In genomic region chr1:201024251-201024998, GRCh38 we compare ENCODE assay signal across 9 cellular contexts. TPM values are rescaled to one million over a fixed set of nuclear protein-coding genes. Genes with fewer than 3 reads are reported as not detected.
A peak's percentile ranks its signal among the peaks of the same experiment; 100 is the strongest.
DNase-seq lines count a peak whose midpoint lies in the region; ATAC-seq and TF ChIP-seq lines count a peak whose summit lies in the region.
"Had no signal": no experiment of that assay in that cellular context is flagged by ENCODE, and none has a peak within 500 bp of the region (broad histone marks: within the 10 kb centered on the region; RNA-seq: fewer than 3 reads in every experiment).

No MANE protein-coding gene starts in this region.

- peak overlapping the region; percentile 34 for H3K27ac Mint-ChIP-seq in activated CD4-positive, alpha-beta T cell treated with anti-CD3 and anti-CD28 coated beads, Interleukin-2, amount 10 ng/mL, durations not matched to agents 24 days and 14 days
- peak overlapping the region; percentile 19 to 84 for H3K27ac Mint-ChIP-seq in T-cell
- no peak overlapping the region for H3K27ac Mint-ChIP-seq in progenitor cell of endocrine pancreas

- WGBS in adrenal gland, 4 donors = 77 to 82% (median 80%) methylated on average over 6 of the region's 6 CpGs

- intact Hi-C loops in activated CD4-positive, alpha-beta T cell treated with anti-CD3 and anti-CD28 coated beads, Interleukin-2, amount 10 ng/mL, durations not matched to agents 24 days and 14 days (cut with micrococcal nuclease) = loop anchor here (2.0 to 5.0 kb wide), 4 partner anchors 18 to 402 kb away; partner anchors contain the start of genes DDX59 and KIF14
- intact Hi-C loops in adrenal gland (cut with DNase I) = no loop called here

- H3K36me3 Mint-ChIP-seq in activated CD4-positive, alpha-beta T cell treated with anti-CD3 and anti-CD28 coated beads, Interleukin-2, amount 10 ng/mL, durations not matched to agents 24 days and 14 days (ENCODE audit: low read depth) = peaks cover 7% of the 10 kb centered on the region
- H3K36me3 Mint-ChIP-seq in T-cell = no peaks in the 10 kb centered on the region
- no peaks in the 10 kb centered on the region for H3K36me3 Mint-ChIP-seq in progenitor cell of endocrine pancreas (ENCODE audit: insufficient read depth)

- no peaks in the 10 kb centered on the region for H3K27me3 Mint-ChIP-seq in activated CD4-positive, alpha-beta T cell treated with anti-CD3 and anti-CD28 coated beads, Interleukin-2, amount 10 ng/mL, durations not matched to agents 24 days and 14 days
- H3K27me3 Mint-ChIP-seq in T-cell (no peaks in the 10 kb centered on the region), progenitor cell of endocrine pancreas (peaks cover 19% of the 10 kb centered on the region)

- no peaks in the 10 kb centered on the region for H3K9me3 ChIP-seq in adrenal gland (replicated peaks in 1 of 3)
- H3K9me3 ChIP-seq: SJCRH30 had no signal

- POLR2A ChIA-PET in T-cell (lab: Charles Lee) = interaction anchor here (0.5 to 0.6 kb wide), 2 partner anchors 89 to 862 kb away, joined by 3 to 6 read pairs; no protein-coding TSS in a partner anchor

- DNase-seq in activated CD4-positive, alpha-beta T cell treated with anti-CD3 and anti-CD28 coated beads, Interleukin-2, amount 10 ng/mL, durations not matched to agents 24 days and 14 days = no peak
- no peak for DNase-seq in activated CD4-positive, alpha-beta T cell treated with anti-CD3 and anti-CD28 coated beads for 4 hours
- DNase-seq in T-cell (no peak), hippocampal formation (lab: John Stamatoyannopoulos, UW) (peak; percentile 53 to 73), progenitor cell of endocrine pancreas (ENCODE audit: low spot score, unreplicated experiment) (no peak), adrenal gland (no peak), cerebellar cortex (ENCODE audit: low spot score) (no peak)

- CTCF ChIA-PET in T-cell (lab: Charles Lee) = interaction anchor here (0.8 to 3.3 kb wide), 6 partner anchors 15 to 52 kb away, joined by 3 to 13 read pairs (median 8); no protein-coding TSS in a partner anchor

- TF ChIP-seq CTCF in progenitor cell of endocrine pancreas (IDR thresholded peaks at IDR 0.05; ENCODE audit: unreplicated experiment) (no peak), adrenal gland (IDR thresholded peaks at IDR 0.05) (no peak)

- H3K4me1 ChIP-seq in adrenal gland (replicated peaks in 1 of 2) = peaks cover 5 to 41% of the 10 kb centered on the region in 2 donors

- H3K9me3 Mint-ChIP-seq in activated CD4-positive, alpha-beta T cell treated with anti-CD3 and anti-CD28 coated beads, Interleukin-2, amount 10 ng/mL, durations not matched to agents 24 days and 14 days = no peaks in the 10 kb centered on the region
- H3K9me3 Mint-ChIP-seq in T-cell (no peaks in the 10 kb centered on the region), progenitor cell of endocrine pancreas (ENCODE audit: low read depth) (no peaks in the 10 kb centered on the region)

- H3K36me3 ChIP-seq in adrenal gland (replicated peaks in 1 of 2) = no peaks in the 10 kb centered on the region
- H3K36me3 ChIP-seq: SJCRH30 had no signal

- no peaks in the 10 kb centered on the region for H3K27me3 ChIP-seq in adrenal gland

- peak overlapping the region; percentile 66 for H3K4me3 Mint-ChIP-seq in activated CD4-positive, alpha-beta T cell treated with anti-CD3 and anti-CD28 coated beads, Interleukin-2, amount 10 ng/mL, durations not matched to agents 24 days and 14 days
- H3K4me3 Mint-ChIP-seq in T-cell (peak overlapping the region; percentile 21 to 58 (median 42)), progenitor cell of endocrine pancreas (ENCODE audit: low read depth) (peak overlapping the region; percentile 66)

- peaks cover 65% of the 10 kb centered on the region for H3K4me1 Mint-ChIP-seq in activated CD4-positive, alpha-beta T cell treated with anti-CD3 and anti-CD28 coated beads, Interleukin-2, amount 10 ng/mL, durations not matched to agents 24 days and 14 days
- peaks cover 57 to 65% (median 65%) of the 10 kb centered on the region in 3 donors for H3K4me1 Mint-ChIP-seq in T-cell
- peaks cover 18% of the 10 kb centered on the region for H3K4me1 Mint-ChIP-seq in progenitor cell of endocrine pancreas (ENCODE audit: low read depth)

- H3K27ac ChIP-seq in adrenal gland = no peak overlapping the region
- H3K27ac ChIP-seq: SJCRH30 had no signal

- no peak overlapping the region for H3K4me3 ChIP-seq in adrenal gland

- no peak for TF ChIP-seq POLR2A in adrenal gland (IDR thresholded peaks at IDR 0.05)

- no peak for ATAC-seq in T-cell (replicated peaks in 1 of 4)
- ATAC-seq in HG03159 (IDR thresholded peaks at IDR 0.05; ENCODE audit: unreplicated experiment) = no peak

RNA-seq across cellular contexts. Expression of gene KIF21B, which starts 0.9 kb away (rescaled TPM):
- 48.3 and 49.3 TPM in 2 replicates for total RNA-seq in activated CD4-positive, alpha-beta T cell treated with anti-CD3 and anti-CD28 coated beads, Interleukin-2, amount 10 ng/mL, durations not matched to agents 24 days and 14 days
- 100 to 1,000 TPM in 3 of 5 donors, 10 to 100 TPM in 2; 70.8 to 110 (median 101) TPM for total RNA-seq in T-cell
- 10.1 and 11.4 TPM in 2 replicates for total RNA-seq in progenitor cell of endocrine pancreas
- 1 to 10 TPM; 1.1 to 2.8 (median 1.7) TPM for total RNA-seq in adrenal gland
- 1 to 10 TPM in 1 of 3 donors, under 1 TPM in 2; 0.40 to 1.7 (median 0.57) TPM for polyA plus RNA-seq in adrenal gland

Comparison
In these comparisons a context has a peak if more than half of its experiments do, and no peak if none do; other contexts are left out.
1. DNase-seq: peak in hippocampal formation (2 of 2); none in activated CD4-positive, alpha-beta T cell treated with anti-CD3 and anti-CD28 coated beads, Interleukin-2, amount 10 ng/mL, durations not matched to agents 24 days and 14 days (single experiment), activated CD4-positive, alpha-beta T cell treated with anti-CD3 and anti-CD28 coated beads for 4 hours (0 of 2), T-cell (0 of 34), progenitor cell of endocrine pancreas (single experiment), adrenal gland (0 of 7) and cerebellar cortex (single experiment).
2. Peak in every context shown above with its lines, with median percentiles within 50 percentile points of each other: H3K4me3 Mint-ChIP-seq.